Comparison of ENCODE assay signal across 13 cellular contexts in the genomic region with DNA sequence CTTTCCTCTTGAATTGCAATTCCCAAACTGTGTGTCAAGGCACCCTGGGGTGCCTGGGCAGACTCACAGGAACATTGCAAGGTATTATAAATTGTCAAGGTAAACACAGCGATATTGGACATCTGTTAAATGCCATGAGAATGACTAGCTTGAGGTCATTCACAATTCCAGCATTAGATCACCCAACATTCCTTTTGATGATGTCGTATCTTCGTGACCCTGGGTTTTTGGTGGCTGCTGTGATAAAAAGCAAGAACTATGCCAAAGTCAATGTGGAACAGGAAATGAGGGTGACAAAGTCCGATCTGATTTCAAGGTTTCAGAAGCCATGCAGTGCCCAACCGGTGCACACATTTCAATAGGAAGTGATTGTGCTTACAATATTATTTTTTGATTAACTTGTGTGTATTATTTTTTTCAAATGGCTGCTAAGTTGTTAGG.
DNase-seq lines count a peak whose midpoint lies in the region; ATAC-seq, FAIRE-seq and TF ChIP-seq lines count a peak whose summit lies in the region.
"Had no signal": no experiment of that assay in that cellular context is flagged by ENCODE, and none has a peak within 500 bp of the region (broad histone marks: within the 10 kb centered on the region; RNA-seq: fewer than 3 reads in every experiment).

No MANE protein-coding gene starts in this region.

- in situ Hi-C loops in KBM-7 (cut with MboI; ENCODE audit: low pct_unique_long_range_greater_than_20kb, low sequenced_read_pairs) = no loop called here

- DNase-seq in EH (ENCODE audit: low read depth) (peak; percentile 80), RCC 7860 (ENCODE audit: low spot score) (peak; percentile 100), epithelial cell of esophagus (ENCODE audit: low read depth) (peak; percentile 63), mucosa of gallbladder (ENCODE audit: low spot score) (peak; percentile 82), NCI-H748 (lab: John Stamatoyannopoulos, UW; ENCODE audit: unreplicated experiment) (no peak), KBM-7 (no peak), NCI-H774 (lab: John Stamatoyannopoulos, UW) (no peak)
- DNase-seq: activated CD4-positive, CD25-positive, alpha-beta regulatory T cell; activated T-cell treated with anti-CD3 and anti-CD28 coated beads, Interleukin-2, amount 50 U/mL, for 24 hours; left lung; stimulated activated naive CD4-positive, alpha-beta T cell treated with Interleukin-2 at 50 U/mL for 16 hours had no signal

- no peak overlapping the region for H3K4me3 ChIP-seq in epithelial cell of esophagus (ENCODE audit: low read length)
- H3K4me3 ChIP-seq: left lung had no signal

- no peak for ATAC-seq in HG02678 (IDR thresholded peaks at IDR 0.05; ENCODE audit: unreplicated experiment)
- ATAC-seq: left lung had no signal

- peak; percentile 99 for FAIRE-seq in RCC 7860 (lab: Jason Lieb, UNC)
- FAIRE-seq: GM19239 had no signal

- no peak for TF ChIP-seq CTCF in epithelial cell of esophagus (IDR thresholded peaks at IDR 0.05; ENCODE audit: insufficient read depth, low read depth, low read length, missing control alignments)

Comparison
In these comparisons a context has a peak if more than half of its experiments do, and no peak if none do; other contexts are left out.
1. DNase-seq: peak in EH (single experiment), RCC 7860 (single experiment), epithelial cell of esophagus (single experiment) and mucosa of gallbladder (single experiment); none in NCI-H748 (single experiment), KBM-7 (single experiment) and NCI-H774 (single experiment).